In the genomic region with DNA sequence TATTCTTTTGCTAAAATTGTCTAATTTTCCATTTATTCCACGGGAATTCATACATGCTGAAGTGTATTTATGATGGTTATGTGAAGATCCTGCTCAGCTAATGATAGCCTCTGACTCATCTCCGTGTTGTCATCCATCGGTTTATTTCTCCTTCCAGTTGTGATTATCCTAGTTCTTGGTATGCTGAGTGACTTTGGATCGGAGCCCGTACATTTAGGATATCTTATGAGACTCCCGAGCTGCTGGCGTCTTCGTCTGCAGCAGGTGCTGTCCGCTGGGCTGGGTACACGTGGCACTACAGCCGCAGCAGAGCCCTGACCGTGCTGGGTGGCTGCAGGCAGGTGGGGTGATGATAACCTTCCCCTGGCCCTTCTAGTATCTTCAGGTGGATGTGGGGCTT, we compare ENCODE assay signal across 11 cellular contexts. TPM values are rescaled to one million over a fixed set of nuclear protein-coding genes. Genes with fewer than 3 reads are reported as not detected.
A peak's percentile ranks its signal among the peaks of the same experiment; 100 is the strongest.
DNase-seq lines count a peak whose midpoint lies in the region; ATAC-seq and TF ChIP-seq lines count a peak whose summit lies in the region.
"Had no signal": no experiment of that assay in that cellular context is flagged by ENCODE, and none has a peak within 500 bp of the region (broad histone marks: within the 10 kb centered on the region; RNA-seq: fewer than 3 reads in every experiment).

No MANE protein-coding gene starts in this region.

- ATAC-seq in activated T-cell treated with anti-CD3 and anti-CD28 coated beads, Interleukin-2, amount 50 U/mL, for 4 hours: no peak
- no peak for ATAC-seq in stimulated activated memory B cell treated with anti-CD40 and anti-IgM and Interleukin-4, amounts not matched to agents 10 μg/mL and 1 μg/mL and 100 μg/mL, for 72 hours
- ATAC-seq in GM21737 (IDR thresholded peaks at IDR 0.05; ENCODE audit: unreplicated experiment): no peak
- ATAC-seq: foreskin keratinocyte had no signal

- H3K4me1 Mint-ChIP-seq in activated T-cell treated with anti-CD3 and anti-CD28 coated beads, Interleukin-2, amount 50 U/mL, for 4 hours (ENCODE audit: low read depth): peaks cover 48% of the 10 kb centered on the region
- H3K4me1 Mint-ChIP-seq in stimulated activated memory B cell treated with anti-CD40 and anti-IgM and Interleukin-4, amounts not matched to agents 10 μg/mL and 1 μg/mL and 100 μg/mL, for 72 hours: peaks cover 33% of the 10 kb centered on the region

- no peaks in the 10 kb centered on the region for H3K36me3 Mint-ChIP-seq in activated T-cell treated with anti-CD3 and anti-CD28 coated beads, Interleukin-2, amount 50 U/mL, for 4 hours (ENCODE audit: insufficient read depth)
- no peaks in the 10 kb centered on the region for H3K36me3 Mint-ChIP-seq in stimulated activated memory B cell treated with anti-CD40 and anti-IgM and Interleukin-4, amounts not matched to agents 10 μg/mL and 1 μg/mL and 100 μg/mL, for 72 hours

- H3K27me3 Mint-ChIP-seq in activated T-cell treated with anti-CD3 and anti-CD28 coated beads, Interleukin-2, amount 50 U/mL, for 4 hours (ENCODE audit: low read depth): no peaks in the 10 kb centered on the region
- H3K27me3 Mint-ChIP-seq in stimulated activated memory B cell treated with anti-CD40 and anti-IgM and Interleukin-4, amounts not matched to agents 10 μg/mL and 1 μg/mL and 100 μg/mL, for 72 hours: peaks cover 9% of the 10 kb centered on the region

- DNase-seq in activated T-cell treated with anti-CD3 and anti-CD28 coated beads, Interleukin-2, amount 50 U/mL, for 4 hours: no peak
- no peak for DNase-seq in activated T-cell treated with anti-CD3 and anti-CD28 coated beads for 4 hours
- peak; percentile 87 for DNase-seq in RPMI7951 (ENCODE audit: low read depth)
- peak; percentile 83 for DNase-seq in fibroblast of mammary gland (ENCODE audit: low read depth)
- no peak for DNase-seq in NOMO-1 (lab: John Stamatoyannopoulos, UW; ENCODE audit: unreplicated experiment in 2 of 2)
- no peak for DNase-seq in NOMO-1 treated with DMSO at 0.1 percent for 48 hours (lab: John Stamatoyannopoulos, UW; ENCODE audit: unreplicated experiment)
- DNase-seq: foreskin keratinocyte had no signal

- no peaks in the 10 kb centered on the region for H3K9me3 Mint-ChIP-seq in activated T-cell treated with anti-CD3 and anti-CD28 coated beads, Interleukin-2, amount 50 U/mL, for 4 hours
- no peaks in the 10 kb centered on the region for H3K9me3 Mint-ChIP-seq in stimulated activated memory B cell treated with anti-CD40 and anti-IgM and Interleukin-4, amounts not matched to agents 10 μg/mL and 1 μg/mL and 100 μg/mL, for 72 hours

- H3K27ac Mint-ChIP-seq in stimulated activated memory B cell treated with anti-CD40 and anti-IgM and Interleukin-4, amounts not matched to agents 10 μg/mL and 1 μg/mL and 100 μg/mL, for 72 hours: peak overlapping the region; percentile 96

- H3K4me3 ChIP-seq in fibroblast of mammary gland (ENCODE audit: control insufficient read depth, low read depth, low read length): no peak overlapping the region
- H3K4me3 ChIP-seq: smooth muscle cell had no signal

- no peak for TF ChIP-seq CTCF in fibroblast of mammary gland (conservative IDR thresholded peaks at IDR 0.05; ENCODE audit: control insufficient read depth, insufficient read depth, low read depth, low read length)

- H3K4me3 Mint-ChIP-seq in activated T-cell treated with anti-CD3 and anti-CD28 coated beads, Interleukin-2, amount 50 U/mL, for 4 hours: peak overlapping the region; percentile 87
- no peak overlapping the region for H3K4me3 Mint-ChIP-seq in stimulated activated memory B cell treated with anti-CD40 and anti-IgM and Interleukin-4, amounts not matched to agents 10 μg/mL and 1 μg/mL and 100 μg/mL, for 72 hours

RNA-seq across cellular contexts. Expression of a gene that starts 40.1 kb away (rescaled TPM):
- total RNA-seq in activated T-cell treated with anti-CD3 and anti-CD28 coated beads, Interleukin-2, amount 50 U/mL, for 4 hours: not detected
- total RNA-seq in RPMI7951 (2014; rRNA removed; shearing (Covaris generic)): not detected in 2 replicates
- total RNA-seq: foreskin keratinocyte, HT-29, smooth muscle cell had no signal

Comparison
In these comparisons a context has a peak if more than half of its experiments do, and no peak if none do; other contexts are left out.
1. DNase-seq: peak in RPMI7951 (single experiment) and fibroblast of mammary gland (single experiment); none in activated T-cell treated with anti-CD3 and anti-CD28 coated beads, Interleukin-2, amount 50 U/mL, for 4 hours (single experiment), activated T-cell treated with anti-CD3 and anti-CD28 coated beads for 4 hours (single experiment), NOMO-1 (0 of 2) and NOMO-1 treated with DMSO at 0.1 percent for 48 hours (single experiment).